Comparison of ENCODE assay signal across 8 cellular contexts in genomic region chr12:119780786-119781434, GRCh38.
DNase-seq lines count a peak whose midpoint lies in the region; ATAC-seq and TF ChIP-seq lines count a peak whose summit lies in the region.

No MANE protein-coding gene starts in this region.

- peak overlapping the region; percentile 35 for H3K4me3 ChIP-seq in choroid plexus epithelial cell (ENCODE audit: low read depth, low read length)

- TF ChIP-seq CTCF in choroid plexus epithelial cell (conservative IDR thresholded peaks at IDR 0.05; ENCODE audit: low read depth, low read length), result peak; percentile 89

- ATAC-seq in HG02938 (IDR thresholded peaks at IDR 0.05; ENCODE audit: unreplicated experiment), result no peak
- ATAC-seq in GM21390 (IDR thresholded peaks at IDR 0.05; ENCODE audit: unreplicated experiment), result no peak

- DNase-seq in NCI-H2171 treated with DMSO at 0.1 percent for 48 hours (lab: John Stamatoyannopoulos, UW) (peak; percentile 32), NCI-H2171 (lab: John Stamatoyannopoulos, UW) (no peak), NCI-H2029 treated with DMSO at 0.1 percent for 48 hours (lab: John Stamatoyannopoulos, UW) (peak; percentile 16), choroid plexus epithelial cell (ENCODE audit: low read depth) (peak; percentile 69), midbrain (lab: John Stamatoyannopoulos, UW) (peak; percentile 38), SKM-1 treated with dmso at 0.1 percent for 144 hours (lab: John Stamatoyannopoulos, UW; ENCODE audit: unreplicated experiment) (no peak)

Comparison
In these comparisons a context has a peak if more than half of its experiments do, and no peak if none do; other contexts are left out.
1. DNase-seq: peak in NCI-H2171 treated with DMSO at 0.1 percent for 48 hours (single experiment), NCI-H2029 treated with DMSO at 0.1 percent for 48 hours (single experiment), choroid plexus epithelial cell (single experiment) and midbrain (single experiment); none in NCI-H2171 (single experiment) and SKM-1 treated with dmso at 0.1 percent for 144 hours (single experiment).